8 cellular contexts compared by ENCODE assay signal in the genomic region with DNA sequence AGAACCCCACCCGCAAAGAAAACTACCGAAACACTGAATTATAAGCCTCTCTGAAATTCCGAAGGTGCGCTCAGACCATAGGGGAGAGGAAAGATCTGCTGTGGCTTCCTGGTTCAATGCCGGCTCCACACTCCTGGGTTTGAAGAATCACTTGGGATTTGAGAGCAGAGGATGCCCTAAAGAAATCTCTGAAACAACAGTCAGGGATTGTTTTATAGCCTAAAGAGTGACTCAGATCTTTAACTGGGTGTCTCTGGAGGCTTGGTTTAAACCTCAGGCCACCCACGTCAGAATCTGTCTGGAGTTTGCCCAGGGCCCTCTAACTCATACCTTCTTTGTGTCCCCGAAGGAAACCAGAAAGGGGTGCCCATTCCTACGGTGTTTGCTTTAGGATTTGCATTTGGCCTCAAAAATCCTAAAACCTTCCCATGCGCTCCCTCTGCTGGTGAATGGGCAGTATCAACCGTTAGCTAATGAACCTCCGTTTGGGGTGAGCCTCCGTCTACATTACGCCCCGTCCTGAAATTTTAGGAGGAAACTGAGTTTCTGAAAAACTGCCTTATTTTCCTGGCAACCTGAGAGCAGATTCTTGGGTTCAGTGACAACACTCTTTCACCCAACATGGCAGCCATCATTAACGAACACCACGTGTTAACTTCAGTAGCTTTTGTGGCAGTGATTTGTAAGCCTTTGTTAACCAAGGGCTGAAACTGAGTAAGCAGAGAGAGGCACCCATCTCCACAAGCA. TPM values are rescaled to one million over a fixed set of nuclear protein-coding genes. Genes with fewer than 3 reads are reported as not detected.
DNase-seq lines count a peak whose midpoint lies in the region; ATAC-seq and TF ChIP-seq lines count a peak whose summit lies in the region.
"Not testable (repeated sequence)": the region's sequence is repeated elsewhere in the genome, so short reads cannot be mapped to it uniquely, and the experiment has no call there.

No MANE protein-coding gene starts in this region.

- H3K27me3 ChIP-seq in KMS-11 (ENCODE audit: insufficient read depth, low read depth) = not testable (repeated sequence)

- peaks cover 10% of the 10 kb centered on the region for H3K27me3 Mint-ChIP-seq in memory B cell

- not testable (repeated sequence) for H3K4me2 ChIP-seq in KMS-11

- H3K4me3 Mint-ChIP-seq in memory B cell = peak overlapping the region; percentile 65

- H3K36me3 ChIP-seq in KMS-11 (ENCODE audit: insufficient read depth) = not testable (repeated sequence)

- not testable (repeated sequence) for H3K4me1 ChIP-seq in KMS-11 (ENCODE audit: low read depth, poor library complexity, severe bottlenecking)

- not testable (repeated sequence) for H3K4me1 Mint-ChIP-seq in memory B cell

- not testable (repeated sequence) for H3K9me3 Mint-ChIP-seq in memory B cell

- H3K36me3 Mint-ChIP-seq in memory B cell = not testable (repeated sequence)

- H3K9ac ChIP-seq in KMS-11 = not testable (repeated sequence)

- DNase-seq in AG10803 (ENCODE audit: low read depth) = peak; percentile 28
- peak; percentile 21 for DNase-seq in SK-N-DZ (ENCODE audit: low spot score)
- DNase-seq in activated effector memory CD4-positive, alpha-beta T cell treated with Interleukin-2 at 50 U/mL for 16 hours = peak; percentile 5
- DNase-seq in epithelial cell of proximal tubule (ENCODE audit: low read depth) = not testable (repeated sequence)
- DNase-seq in memory B cell (ENCODE audit: low spot score in 2 of 2) = peak; percentile 4 to 41
- peak; percentile 47 for DNase-seq in stimulated activated CD4-positive, alpha-beta T cell treated with anti-CD3 and anti-CD28 coated beads, Interleukin-4, amount 100 ng/mL, for 24 hours

- not testable (repeated sequence) for H3K4me3 ChIP-seq in AG10803 (ENCODE audit: low read length); KMS-11 (IDR thresholded peaks at IDR 0.05; ENCODE audit: insufficient read depth, low read depth, low read length)
- peak overlapping the region; percentile 35 for H3K4me3 ChIP-seq in epithelial cell of proximal tubule (ENCODE audit: low read depth, low read length)

- not testable (repeated sequence) for H3K79me2 ChIP-seq in KMS-11 (ENCODE audit: insufficient read depth, low read depth)

- H2AFZ ChIP-seq in KMS-11 (ENCODE audit: low read depth) = peak overlapping the region; percentile 50

- not testable (repeated sequence) for H3K27ac ChIP-seq in KMS-11

- TF ChIP-seq CTCF in AG10803 (conservative IDR thresholded peaks at IDR 0.05; ENCODE audit: low read length) (peak; percentile 53), KMS-11 (conservative IDR thresholded peaks at IDR 0.05; ENCODE audit: low read depth, low read length) (peak; percentile 52; the same call in 1 of the 2 replicates), epithelial cell of proximal tubule (conservative IDR thresholded peaks at IDR 0.05; ENCODE audit: low read depth, low read length) (peak; percentile 58)

- ATAC-seq in GM19324 (IDR thresholded peaks at IDR 0.05; ENCODE audit: low FRiP score, unreplicated experiment) = peak; percentile 80
- ATAC-seq in memory B cell (ENCODE audit: low read depth) = peak; percentile 26

- H3K27ac Mint-ChIP-seq in memory B cell = not testable (repeated sequence)

- H4K20me1 ChIP-seq in KMS-11 (ENCODE audit: insufficient read depth) = not testable (repeated sequence)

RNA-seq across cellular contexts. Expression of a gene that starts 16.4 kb away (rescaled TPM):
- polyA plus RNA-seq in SK-N-DZ (2014; cell fraction: cytosol; rRNA removed) = 6.2 and 7.3 TPM in 2 replicates
- polyA plus RNA-seq in SK-N-DZ (2014; cell fraction: nucleus; rRNA removed) = 2.9 and 6.5 TPM in 2 replicates
- total RNA-seq in epithelial cell of proximal tubule = 0.75 and 1.0 TPM in 2 replicates
